In the genomic region with DNA sequence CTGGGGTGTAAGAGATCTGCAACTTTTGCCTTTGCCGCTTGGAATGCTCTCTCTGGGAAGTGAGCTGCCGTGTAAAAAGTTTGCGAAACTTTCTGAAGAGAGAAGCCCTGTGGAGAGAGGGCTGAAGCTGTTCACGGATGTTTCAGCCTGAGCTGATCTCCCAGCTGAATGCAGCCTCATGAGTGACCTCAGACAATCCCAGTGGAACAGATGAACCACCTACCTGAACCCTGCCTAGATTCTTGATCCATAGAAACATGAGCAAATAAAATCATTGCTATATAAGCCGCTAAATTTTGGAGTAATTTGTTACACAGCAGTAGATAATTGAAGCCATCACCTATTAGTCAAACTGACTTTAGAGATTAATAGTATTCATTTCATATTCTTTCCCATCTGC, we compare ENCODE assay signal across 37 cellular contexts. TPM values are rescaled to one million over a fixed set of nuclear protein-coding genes. Genes with fewer than 3 reads are reported as not detected.
"Had no signal": no experiment of that assay in that cellular context is flagged by ENCODE, and none has a peak within 500 bp of the region (broad histone marks: within the 10 kb centered on the region; RNA-seq: fewer than 3 reads in every experiment).

No MANE protein-coding gene starts in this region.

- ATAC-seq: activated CD8-positive, alpha-beta T cell treated with anti-CD3 and anti-CD28 coated beads for 36 hours; activated naive CD4-positive, alpha-beta T cell treated with anti-CD3 and anti-CD28 coated beads, Interleukin-2, amount 50 U/mL, for 72 hours; activated T-cell treated with anti-CD3 and anti-CD28 coated beads, Interleukin-2, amount 50 U/mL, for 72 hours; activated T-helper 17 cell treated with anti-CD3 and anti-CD28 coated beads, Interleukin-2, amount 50 U/mL, for 72 hours; body of pancreas; PC-3 had no signal

- H3K27ac Mint-ChIP-seq: activated B cell treated with CpG ODN at 0.5 μM for 24 hours; activated CD8-positive, alpha-beta T cell treated with anti-CD3 and anti-CD28 coated beads for 36 hours; activated T-cell treated with anti-CD3 and anti-CD28 coated beads, Interleukin-2, amount 50 U/mL, for 72 hours; activated T-helper 17 cell treated with anti-CD3 and anti-CD28 coated beads, Interleukin-2, amount 50 U/mL, for 72 hours; T-helper 1 cell treated with Interleukin-12 subunit alpha and Interleukin-12 subunit beta and Interleukin-4 antibody, amounts not matched to agents 30 μg/mL and 1 μg/mL, for 36 hours; T-helper 2 cell treated with Interferon-gamma antibody and Interleukin-4, amounts not matched to agents 5 μg/mL and 100 μg/mL, for 36 hours had no signal

- H3K4me1 ChIP-seq: breast epithelium had no signal

- H3K36me3 ChIP-seq: adrenal gland, breast epithelium, Peyer's patch, SJSA1 had no signal

- H3K9me3 Mint-ChIP-seq: activated B cell treated with CpG ODN at 0.5 μM for 24 hours; activated CD8-positive, alpha-beta T cell treated with anti-CD3 and anti-CD28 coated beads for 36 hours; activated naive CD4-positive, alpha-beta T cell treated with anti-CD3 and anti-CD28 coated beads, Interleukin-2, amount 50 U/mL, for 72 hours; activated T-cell treated with anti-CD3 and anti-CD28 coated beads, Interleukin-2, amount 50 U/mL, for 72 hours; activated T-helper 17 cell treated with anti-CD3 and anti-CD28 coated beads, Interleukin-2, amount 50 U/mL, for 72 hours; T-helper 1 cell treated with Interleukin-12 subunit alpha and Interleukin-12 subunit beta and Interleukin-4 antibody, amounts not matched to agents 30 μg/mL and 1 μg/mL, for 36 hours had no signal

- H3K4me2 ChIP-seq: SK-N-SH had no signal

- H3K27me3 ChIP-seq: adrenal gland, body of pancreas, breast epithelium, Peyer's patch had no signal

- H3K27ac ChIP-seq: adrenal gland, body of pancreas, breast epithelium, Peyer's patch, SJSA1 had no signal

- FAIRE-seq: astrocyte, colon had no signal

- H3K9ac ChIP-seq: SK-N-SH had no signal

- H3K9me3 ChIP-seq: adrenal gland, body of pancreas, breast epithelium, Peyer's patch, SJSA1, SK-N-SH had no signal

- H3K4me3 ChIP-seq: adrenal gland, body of pancreas, breast epithelium, Peyer's patch, SJSA1 had no signal

- DNase-seq: activated B cell treated with CpG ODN at 0.5 μM for 24 hours; activated CD4-positive, alpha-beta T cell treated with anti-CD3 and anti-CD28 coated beads for 1 hour; activated CD4-positive, alpha-beta T cell treated with anti-CD3 and anti-CD28 coated beads for 48 hours; activated CD4-positive, alpha-beta T cell treated with anti-CD3 and anti-CD28 coated beads, Interleukin-2, amount 50 U/mL, for 4 hours; activated CD8-positive, alpha-beta T cell treated with anti-CD3 and anti-CD28 coated beads for 36 hours; activated gamma-delta T cell; activated naive CD4-positive, alpha-beta T cell treated with Interleukin-2 at 50 U/mL for 16 hours; activated T-cell treated with anti-CD3 and anti-CD28 coated beads, Interleukin-2, amount 50 U/mL, for 1 hour; activated T-cell treated with anti-CD3 and anti-CD28 coated beads, Interleukin-2, amount 50 U/mL, for 72 hours; adrenal gland; body of pancreas; cerebellar nuclear complex; NCI-H1092 treated with DMSO at 0.1 percent for 48 hours; NCI-H1417; NCI-H146; NCI-H187; NCI-H2029 treated with DMSO at 0.1 percent for 48 hours; NCI-H2107; NCI-H2171; NCI-H510A; NCI-H526; NCI-H748 treated with DMSO at 0.1 percent for 48 hours; NK-92 treated with Interleukin-12 subunit alpha and Interleukin-12 subunit beta, amount 100 ng/mL, for 24 hours; PC-3; Peyer's patch; RPMI8226; SHP77 treated with DMSO at 0.1 percent for 48 hours; SK-N-SH had no signal

- H3K4me3 Mint-ChIP-seq: activated B cell treated with CpG ODN at 0.5 μM for 24 hours; activated CD8-positive, alpha-beta T cell treated with anti-CD3 and anti-CD28 coated beads for 36 hours; activated T-cell treated with anti-CD3 and anti-CD28 coated beads, Interleukin-2, amount 50 U/mL, for 72 hours; activated T-helper 17 cell treated with anti-CD3 and anti-CD28 coated beads, Interleukin-2, amount 50 U/mL, for 72 hours; T-helper 1 cell treated with Interleukin-12 subunit alpha and Interleukin-12 subunit beta and Interleukin-4 antibody, amounts not matched to agents 30 μg/mL and 1 μg/mL, for 36 hours; T-helper 2 cell treated with Interferon-gamma antibody and Interleukin-4, amounts not matched to agents 5 μg/mL and 100 μg/mL, for 36 hours had no signal

RNA-seq across cellular contexts. Expression of a gene that starts 40.6 kb away (rescaled TPM):
- total RNA-seq: activated B cell treated with CpG ODN at 0.5 μM for 24 hours; activated CD8-positive, alpha-beta memory T cell treated with anti-CD3 and anti-CD28 coated beads for 36 hours; activated CD8-positive, alpha-beta T cell treated with anti-CD3 and anti-CD28 coated beads for 36 hours; activated naive CD4-positive, alpha-beta T cell treated with anti-CD3 and anti-CD28 coated beads, Interleukin-2, amount 50 U/mL, for 72 hours; activated T-cell treated with anti-CD3 and anti-CD28 coated beads, Interleukin-2, amount 50 U/mL, for 72 hours; activated T-helper 17 cell treated with anti-CD3 and anti-CD28 coated beads, Interleukin-2, amount 50 U/mL, for 72 hours; astrocyte; breast epithelium; PC-3; Peyer's patch had no signal
- polyA plus RNA-seq: SK-N-SH had no signal
